26 cellular contexts compared by ENCODE assay signal in genomic region chr13:107531816-107532215, GRCh38.
"Had no signal": no experiment of that assay in that cellular context is flagged by ENCODE, and none has a peak within 500 bp of the region (broad histone marks: within the 10 kb centered on the region; RNA-seq: fewer than 3 reads in every experiment).

No MANE protein-coding gene starts in this region.

- H2AFZ ChIP-seq: parathyroid adenoma had no signal

- H3K36me3 ChIP-seq: esophagus squamous epithelium, gastrocnemius medialis, neutrophil, right atrium auricular region, thyroid gland had no signal

- H3K4me3 ChIP-seq: coronary artery, esophagus squamous epithelium, gastrocnemius medialis, lung, mucosa of descending colon, right atrium auricular region, smooth muscle cell, thyroid gland had no signal

- DNase-seq: dermis blood vessel endothelial cell; effector memory CD4-positive, alpha-beta T cell; erythroblast; esophagus squamous epithelium; foreskin fibroblast; gastrocnemius medialis; head of caudate nucleus; kidney; mucosa of descending colon; naive B cell; stimulated activated CD4-positive, alpha-beta T cell treated with anti-CD3 and anti-CD28 coated beads, Interleukin-12 subunit alpha, Interleukin-12 subunit beta, amount 100 ng/mL, for 4 hours; stimulated activated CD4-positive, alpha-beta T cell treated with anti-CD3 and anti-CD28 coated beads, Interleukin-1b, Interleukin-23, amount 100 ng/mL, for 48 hours; stimulated activated CD4-positive, alpha-beta T cell treated with anti-CD3 and anti-CD28 coated beads, Interleukin-4, amount 100 ng/mL, for 1 hour; stimulated activated CD8-positive, alpha-beta memory T cell treated with anti-CD3 and anti-CD28 coated beads, Interleukin-4, amount 100 ng/mL, for 48 hours; stimulated activated naive CD4-positive, alpha-beta T cell; stimulated activated naive CD8-positive, alpha-beta T cell treated with anti-CD3 and anti-CD28 coated beads, Interleukin-15, amount 100 ng/mL, for 72 hours; thyroid gland had no signal

- H3K79me2 ChIP-seq: parathyroid adenoma had no signal

- ATAC-seq: gastrocnemius medialis; left lobe of liver; mucosa of descending colon; natural killer cell treated with Interleukin-12 subunit alpha and Interleukin-12 subunit beta and Interleukin-15 and Interleukin-18, amount 100 ng/mL, for 72 hours; sciatic nerve; stimulated activated naive CD8-positive, alpha-beta T cell treated with anti-CD3 and anti-CD28 coated beads, Interleukin-15, amount 100 ng/mL, for 72 hours had no signal

- H3K9me3 ChIP-seq: gastrocnemius medialis, mucosa of descending colon, neutrophil, right atrium auricular region, thyroid gland had no signal

- H3K27ac ChIP-seq: coronary artery, esophagus squamous epithelium, gastrocnemius medialis, neutrophil, parathyroid adenoma, right atrium auricular region, thyroid gland had no signal

- H3K27me3 ChIP-seq: esophagus squamous epithelium, gastrocnemius medialis, neutrophil, right atrium auricular region, thyroid gland had no signal

- H3K4me1 ChIP-seq: esophagus squamous epithelium, gastrocnemius medialis, parathyroid adenoma, right atrium auricular region, thyroid gland had no signal

- H3K9ac ChIP-seq: parathyroid adenoma had no signal

- H3K4me2 ChIP-seq: smooth muscle cell had no signal
